In genomic region chr10:116669832-116670644, GRCh38 we compare ENCODE assay signal across 13 cellular contexts. TPM values are rescaled to one million over a fixed set of nuclear protein-coding genes. Genes with fewer than 3 reads are reported as not detected.
A peak's percentile ranks its signal among the peaks of the same experiment; 100 is the strongest.
DNase-seq lines count a peak whose midpoint lies in the region; ATAC-seq and TF ChIP-seq lines count a peak whose summit lies in the region.
"Had no signal": no experiment of that assay in that cellular context is flagged by ENCODE, and none has a peak within 500 bp of the region (broad histone marks: within the 10 kb centered on the region; RNA-seq: fewer than 3 reads in every experiment).

No MANE protein-coding gene starts in this region.

- H2AFZ ChIP-seq in neural cell (ENCODE audit: low read depth, low read length) (no peak overlapping the region), PC-9 (no peak overlapping the region)

- peak; percentile 33 to 55 for ATAC-seq in left cardiac atrium
- ATAC-seq: stimulated activated memory B cell treated with anti-CD40 and anti-IgM and Interleukin-4, amounts not matched to agents 10 μg/mL and 1 μg/mL and 100 μg/mL, for 72 hours had no signal

- H3K4me1 ChIP-seq in PC-9 (replicated peaks; ENCODE audit: insufficient read depth) = peaks cover 7% of the 10 kb centered on the region; the same call in 1 of the 2 replicates

- CTCF ChIA-PET in PC-9 (lab: Charles Lee) = no interaction called here

- H4K20me1 ChIP-seq in neural cell (ENCODE audit: insufficient read depth) (no peaks in the 10 kb centered on the region), PC-9 (ENCODE audit: insufficient read depth) (no peaks in the 10 kb centered on the region)

- intact Hi-C loops in left cardiac atrium (cut with DNase I) (no loop called here), PC-9 (cut with micrococcal nuclease; ENCODE audit: unreplicated experiment) (no loop called here)

- H3K9me3 ChIP-seq in neural cell (ENCODE audit: low read length) (peaks cover 6% of the 10 kb centered on the region), PC-9 (ENCODE audit: insufficient read depth, low read depth) (no peaks in the 10 kb centered on the region)

- TF ChIP-seq EP300 in neural cell (conservative IDR thresholded peaks at IDR 0.05; ENCODE audit: poor library complexity, severe bottlenecking) = no peak

- no peak overlapping the region for H3K27ac ChIP-seq in neural cell (ENCODE audit: low read length)
- H3K27ac ChIP-seq in PC-9 = no peak overlapping the region
- H3K27ac ChIP-seq: VCaP had no signal

- peak overlapping the region; percentile 18 for H3K4me3 ChIP-seq in neural cell (ENCODE audit: low read length)
- no peak overlapping the region for H3K4me3 ChIP-seq in PC-9

- H3K36me3 ChIP-seq in neural cell (ENCODE audit: insufficient read depth, low read length) (no peaks in the 10 kb centered on the region), PC-9 (ENCODE audit: low read depth) (no peaks in the 10 kb centered on the region)

- peak; percentile 44 for DNase-seq in AG20443 (ENCODE audit: low spot score)
- peak; percentile 34 for DNase-seq in NCI-H2171 treated with DMSO at 0.1 percent for 48 hours (lab: John Stamatoyannopoulos, UW)
- DNase-seq in left cardiac atrium = no peak
- DNase-seq in PC-9 = no peak
- DNase-seq in NCI-H510A treated with DMSO at 0.1 percent for 48 hours (lab: John Stamatoyannopoulos, UW) = no peak
- DNase-seq in globus pallidus (ENCODE audit: low spot score) = no peak
- DNase-seq in NCI-H1092 (lab: John Stamatoyannopoulos, UW) = no peak
- DNase-seq: OCI-M1 had no signal

- peaks cover 16% of the 10 kb centered on the region for H3K27me3 ChIP-seq in neural cell (ENCODE audit: insufficient read depth, low read depth, low read length)
- H3K27me3 ChIP-seq in PC-9 (ENCODE audit: insufficient read depth, low read depth) = peaks cover 7% of the 10 kb centered on the region; the same call in 1 of the 2 replicates

- H3K9ac ChIP-seq in neural cell (ENCODE audit: low read length) = no peak overlapping the region

- TF ChIP-seq RAD21 in neural cell (conservative IDR thresholded peaks at IDR 0.05) = no peak

- H3F3A ChIP-seq in neural cell (ENCODE audit: insufficient read depth, low read length, poor library complexity, severe bottlenecking) (no peaks in the 10 kb centered on the region), PC-9 (ENCODE audit: insufficient read depth, low read depth) (no peaks in the 10 kb centered on the region)

- no peak for TF ChIP-seq CTCF in neural cell (IDR thresholded peaks at IDR 0.05; ENCODE audit: poor library complexity, severe bottlenecking)
- no peak for TF ChIP-seq CTCF in PC-9 (conservative IDR thresholded peaks at IDR 0.05)

- POLR2A ChIA-PET in PC-9 (lab: Charles Lee; ENCODE audit: unreplicated experiment) = no interaction called here

- H3K9me2 ChIP-seq in neural cell (ENCODE audit: insufficient read depth, low read length) (no peaks in the 10 kb centered on the region), PC-9 (ENCODE audit: insufficient read depth) (no peaks in the 10 kb centered on the region)

- BruUV-seq in PC-9 (replicated peaks; lab: Mats Ljungman, UMichigan) = no TSS peak

- H3K79me2 ChIP-seq in neural cell (replicated peaks; ENCODE audit: insufficient read depth, low read length) (no peaks in the 10 kb centered on the region), PC-9 (ENCODE audit: low read depth) (no peaks in the 10 kb centered on the region)

- H3K4me2 ChIP-seq in neural cell (ENCODE audit: low read length) (no peak overlapping the region), PC-9 (no peak overlapping the region)

TF ChIP-seq in neural cell, 6 proteins besides CTCF, POLR2A, EP300 and RAD21:
- TF ChIP-seq REST (IDR thresholded peaks at IDR 0.05; ENCODE audit: borderline replicate concordance) = no peak
- TF ChIP-seq EZH2 (IDR thresholded peaks at IDR 0.05; ENCODE audit: borderline replicate concordance, insufficient read depth, low read length, poor library complexity, severe bottlenecking) = no peak
- no peak for TF ChIP-seq TAF1 (IDR thresholded peaks at IDR 0.05; ENCODE audit: low read depth)
- no peak for TF ChIP-seq POLR2AphosphoS5 (IDR thresholded peaks at IDR 0.05)
- TF ChIP-seq MXI1 (conservative IDR thresholded peaks at IDR 0.05; ENCODE audit: poor library complexity, severe bottlenecking) = no peak
- TF ChIP-seq SMC3 (conservative IDR thresholded peaks at IDR 0.05; ENCODE audit: poor library complexity) = no peak

RNA-seq across cellular contexts. Expression of gene PNLIPRP2, which starts 49.3 kb away (rescaled TPM):
- total RNA-seq in left cardiac atrium (not detected), PC-9 (2021) (not detected in 2 replicates)
- polyA plus RNA-seq in neural cell = not detected in 2 replicates
- polyA minus RNA-seq in neural cell = not detected in 2 replicates
- total RNA-seq: skeletal muscle tissue had no signal
- polyA plus RNA-seq: keratinocyte had no signal

Comparison
In these comparisons a context has a peak if more than half of its experiments do, and no peak if none do; other contexts are left out.
1. DNase-seq: peak in AG20443 (single experiment) and NCI-H2171 treated with DMSO at 0.1 percent for 48 hours (single experiment); none in left cardiac atrium (single experiment), PC-9 (0 of 2), NCI-H510A treated with DMSO at 0.1 percent for 48 hours (single experiment), globus pallidus (single experiment) and NCI-H1092 (single experiment).